Comparison of ENCODE assay signal across 8 cellular contexts in the genomic region with DNA sequence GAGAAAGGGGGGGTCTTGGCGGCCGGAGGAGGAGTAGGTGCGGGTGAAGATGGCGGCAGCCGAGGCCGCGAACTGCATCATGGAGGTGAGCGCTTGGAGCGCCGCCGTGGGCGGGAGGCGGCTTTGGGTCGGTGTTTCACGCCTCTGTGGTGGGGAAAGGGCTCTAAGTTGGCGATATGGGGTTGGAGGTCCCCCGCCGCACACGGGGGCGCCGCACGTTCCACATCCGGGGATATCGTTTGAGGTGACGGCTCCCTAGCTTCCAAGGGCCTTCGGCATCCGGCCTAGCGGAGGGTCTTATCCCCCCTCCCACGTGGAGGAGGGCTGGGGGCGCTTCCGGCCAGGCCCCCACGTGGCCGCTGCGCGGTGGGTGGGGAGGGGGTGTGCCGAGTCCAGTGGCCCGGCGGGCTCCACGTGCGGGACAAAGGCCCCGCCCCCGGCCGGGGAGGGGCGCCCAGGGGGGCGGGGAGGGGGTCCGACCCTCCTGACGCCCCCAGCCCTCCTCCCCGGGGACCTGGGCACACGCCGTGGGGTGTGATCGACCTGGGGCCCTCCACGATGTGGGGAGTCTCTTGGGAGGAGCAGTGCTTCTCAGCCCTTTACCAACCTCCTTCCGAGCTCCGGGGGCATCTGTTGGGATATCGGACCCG. TPM values are rescaled to one million over a fixed set of nuclear protein-coding genes. Genes with fewer than 3 reads are reported as not detected.
A peak's percentile ranks its signal among the peaks of the same experiment; 100 is the strongest.
DNase-seq lines count a peak whose midpoint lies in the region; ATAC-seq and TF ChIP-seq lines count a peak whose summit lies in the region.

A gene (plus strand): TSS at position 40 of the 650 bp plus-strand sequence. CDS start 10 bp downstream, at position 50.

- DNase-seq in NCI-H345 (lab: John Stamatoyannopoulos, UW) (peak; percentile 38), NCI-H345 treated with DMSO at 0.1 percent for 48 hours (lab: John Stamatoyannopoulos, UW; ENCODE audit: unreplicated experiment) (no peak), NCI-H774 (lab: John Stamatoyannopoulos, UW) (peak; percentile 30), heart left ventricle (peak in 1 of 5 donors; percentile 77), trophoblast cell (peak in 1 of 2 donors; percentile 35), NOMO-1 treated with DMSO at 0.1 percent for 48 hours (lab: John Stamatoyannopoulos, UW; ENCODE audit: unreplicated experiment) (no peak)
- peak; percentile 58 to 78 for DNase-seq in activated naive CD4-positive, alpha-beta T cell treated with anti-CD3 and anti-CD28 coated beads, Interleukin-2, amount 50 U/mL, for 72 hours (ENCODE audit: low spot score in 2 of 2)

- H4K91ac ChIP-seq in trophoblast cell (ENCODE audit: low read depth, low read length) = peak within 1 kb of the TSS; percentile 99

- peak within 1 kb of the TSS; percentile 98 to 99 for H3K27ac Mint-ChIP-seq in activated naive CD4-positive, alpha-beta T cell treated with anti-CD3 and anti-CD28 coated beads, Interleukin-2, amount 50 U/mL, for 72 hours

- H3K9me3 ChIP-seq in heart left ventricle = no peaks in the 10 kb centered on the region
- peaks cover 2% of the 10 kb centered on the region for H3K9me3 ChIP-seq in trophoblast cell (ENCODE audit: insufficient read depth, low read depth, low read length)

- H3K79me1 ChIP-seq in trophoblast cell (ENCODE audit: low read length) = peaks cover 18% of the 10 kb centered on the region

- H3K4ac ChIP-seq in trophoblast cell (ENCODE audit: low read depth, low read length) = peak within 1 kb of the TSS; percentile 99

- peak within 1 kb of the TSS; percentile 95 for H2BK5ac ChIP-seq in trophoblast cell (ENCODE audit: low read depth, low read length, poor library complexity)

- H3K18ac ChIP-seq in trophoblast cell (ENCODE audit: low read length) = peak within 1 kb of the TSS; percentile 99

- H3K4me1 ChIP-seq in heart left ventricle (peaks cover 0 to 54% (median 38%) of the 10 kb centered on the region in 12 donors), trophoblast cell (ENCODE audit: control insufficient read depth in 1 of 2, insufficient read depth in 2 of 2, low read length in 2 of 2) (peaks cover 13% of the 10 kb centered on the region in 2 experiments)

- H3K14ac ChIP-seq in trophoblast cell (ENCODE audit: low read length) = peak within 1 kb of the TSS; percentile 99

- no peak for TF ChIP-seq CTCF in heart left ventricle (IDR thresholded peaks at IDR 0.05)

- peak within 1 kb of the TSS; percentile 69 for H2AFZ ChIP-seq in trophoblast cell (ENCODE audit: insufficient read depth, low read length, poor library complexity)

- H3K27ac ChIP-seq in heart left ventricle (peak within 1 kb of the TSS; percentile 80 to 100 (median 95)), trophoblast cell (ENCODE audit: low read depth, low read length) (peak within 1 kb of the TSS; percentile 95)

- H3K9ac ChIP-seq in trophoblast cell (ENCODE audit: low read length) = peak within 1 kb of the TSS; percentile 97

- ATAC-seq in activated naive CD4-positive, alpha-beta T cell treated with anti-CD3 and anti-CD28 coated beads, Interleukin-2, amount 50 U/mL, for 72 hours = peak; percentile 6 to 14
- peak in 2 of 4 donors; percentile 5 to 20 for ATAC-seq in heart left ventricle
- no peak for ATAC-seq in GM18868 (IDR thresholded peaks at IDR 0.05; ENCODE audit: unreplicated experiment)

- no peaks in the 10 kb centered on the region for H3K9me3 Mint-ChIP-seq in activated naive CD4-positive, alpha-beta T cell treated with anti-CD3 and anti-CD28 coated beads, Interleukin-2, amount 50 U/mL, for 72 hours

- H3K4me3 ChIP-seq in heart left ventricle (peak within 1 kb of the TSS; percentile 71 to 100 (median 94)), trophoblast cell (ENCODE audit: low read depth, low read length) (peak within 1 kb of the TSS; percentile 93)

- peaks cover 11% of the 10 kb centered on the region in 2 donors for H3K36me3 Mint-ChIP-seq in activated naive CD4-positive, alpha-beta T cell treated with anti-CD3 and anti-CD28 coated beads, Interleukin-2, amount 50 U/mL, for 72 hours

- peak within 1 kb of the TSS; percentile 73 for H2BK12ac ChIP-seq in trophoblast cell (ENCODE audit: low read length)

- peak within 1 kb of the TSS; percentile 100 for H2AK5ac ChIP-seq in trophoblast cell (ENCODE audit: low read length)

- H3K27me3 ChIP-seq in heart left ventricle = no peaks in the 10 kb centered on the region
- H3K27me3 ChIP-seq in trophoblast cell (ENCODE audit: insufficient read depth, low read length) = no peaks in the 10 kb centered on the region

- H3K36me3 ChIP-seq in heart left ventricle (peaks cover 0 to 16% (median 15%) of the 10 kb centered on the region in 9 donors), trophoblast cell (ENCODE audit: control insufficient read depth in 1 of 2, insufficient read depth in 2 of 2, low read length in 2 of 2) (peaks cover 19 to 21% of the 10 kb centered on the region in 2 experiments)

- peaks cover 28% of the 10 kb centered on the region for H3K79me2 ChIP-seq in trophoblast cell (ENCODE audit: control insufficient read depth, insufficient read depth, low read length, poor library complexity)

- intact Hi-C loops in heart left ventricle (cut with DNase I) = loop anchor here in 7 of 10 donors (1.0 to 10.0 kb wide), 13 partner anchors 37 to 234 kb away; a partner anchor contains a TSS

- H3K23ac ChIP-seq in trophoblast cell (ENCODE audit: low read length) = no peak within 1 kb of the TSS

- H4K8ac ChIP-seq in trophoblast cell (ENCODE audit: low read depth, low read length) = peak within 1 kb of the TSS; percentile 98

- 0 to 1% (median 0%) methylated on average over 14 to 56 of the region's 56 CpGs for WGBS in heart left ventricle, 4 donors
- WGBS in trophoblast cell (ENCODE audit: extremely low coverage, insufficient coverage, insufficient read length) = no CpG with 5 or more reads among the region's 56 CpGs

- peak in 1 of 2 donors; percentile 86 for TF ChIP-seq POLR2A in heart left ventricle (IDR thresholded peaks at IDR 0.05)

- H3K4me2 ChIP-seq in trophoblast cell (ENCODE audit: low read length) = peak within 1 kb of the TSS; percentile 95

- H4K12ac ChIP-seq in trophoblast cell (ENCODE audit: low read depth, low read length) = peak within 1 kb of the TSS; percentile 99

- H2BK120ac ChIP-seq in trophoblast cell (ENCODE audit: insufficient read depth, low read length, poor library complexity) = peak within 1 kb of the TSS; percentile 95

RNA-seq across cellular contexts. Expression of the gene that starts here (rescaled TPM):
- total RNA-seq in activated naive CD4-positive, alpha-beta T cell treated with anti-CD3 and anti-CD28 coated beads, Interleukin-2, amount 50 U/mL, for 72 hours = 100 to 1,000 TPM; 248 to 309 TPM
- 100 to 1,000 TPM; 106 to 170 (median 124) TPM for total RNA-seq in heart left ventricle
- 100 to 1,000 TPM; 113 to 283 TPM for polyA plus RNA-seq in heart left ventricle
- polyA plus RNA-seq in trophoblast cell (2013) = 149 and 153 TPM in 2 replicates

Comparison
In these comparisons a context has a peak if more than half of its experiments do, and no peak if none do; other contexts are left out.
1. DNase-seq: peak in NCI-H345 (single experiment), NCI-H774 (single experiment) and activated naive CD4-positive, alpha-beta T cell treated with anti-CD3 and anti-CD28 coated beads, Interleukin-2, amount 50 U/mL, for 72 hours (2 of 2); none in NCI-H345 treated with DMSO at 0.1 percent for 48 hours (single experiment) and NOMO-1 treated with DMSO at 0.1 percent for 48 hours (single experiment).